3 cellular contexts compared by ENCODE assay signal in genomic region chr15:67969892-67970291, GRCh38.
A peak's percentile ranks its signal among the peaks of the same experiment; 100 is the strongest.
TF ChIP-seq lines count a peak whose summit lies in the region.

No MANE protein-coding gene starts in this region.

TF ChIP-seq in A549, 52 proteins besides CTCF, POLR2A, EP300 and RAD21:
- TF ChIP-seq E2F6 (IDR thresholded peaks at IDR 0.05; ENCODE audit: borderline replicate concordance, low read depth), result no peak
- TF ChIP-seq MAFK (IDR thresholded peaks at IDR 0.05; ENCODE audit: partially characterized antibody), result peak; percentile 97

TF ChIP-seq in IMR-90, 13 proteins besides CTCF, POLR2A, EP300 and RAD21:
- TF ChIP-seq ELK1 (IDR thresholded peaks at IDR 0.05; ENCODE audit: borderline replicate concordance, low read depth, low read length), result no peak
- peak; percentile 92 for TF ChIP-seq MAFK (IDR thresholded peaks at IDR 0.05; ENCODE audit: low read depth, low read length)
- no peak for TF ChIP-seq RCOR1 (IDR thresholded peaks at IDR 0.05; ENCODE audit: insufficient replicate concordance, low read length)
- no peak for TF ChIP-seq FOS (IDR thresholded peaks at IDR 0.05; ENCODE audit: low read depth, low read length)
TF ChIP-seq in IMR-90: peak in this region for 1.

TF ChIP-seq in K562, 482 proteins besides CTCF, POLR2A, EP300 and RAD21:
- TF ChIP-seq ZNF316 (IDR thresholded peaks at IDR 0.05) (peak; percentile 90), POLR3G (IDR thresholded peaks at IDR 0.05; ENCODE audit: extremely low read depth, insufficient read length, insufficient replicate concordance) (no peak), HNRNPUL1 (IDR thresholded peaks at IDR 0.05; ENCODE audit: low read length) (no peak), CBX3 (IDR thresholded peaks at IDR 0.05; ENCODE audit: borderline replicate concordance in 1 of 2, low read length in 2 of 2) (no peak), HMGN3 (IDR thresholded peaks at IDR 0.05; ENCODE audit: borderline replicate concordance, extremely low read depth, insufficient read length, low read depth, low read length) (no peak), EGR1 (conservative IDR thresholded peaks at IDR 0.05) (no peak), ZBTB2 (IDR thresholded peaks at IDR 0.05) (no peak), MAFK (IDR thresholded peaks at IDR 0.05; ENCODE audit: low read length) (peak; percentile 89), C11orf30 (IDR thresholded peaks at IDR 0.05; ENCODE audit: low read depth) (peak; percentile 84), ATF1 (CRISPR knock-in tag; IDR thresholded peaks at IDR 0.05) (no peak), ATF1 (tag; IDR thresholded peaks at IDR 0.05) (no peak), TBL1XR1 (IDR thresholded peaks at IDR 0.05; ENCODE audit: low read length in 2 of 2) (no peak), MAFF (IDR thresholded peaks at IDR 0.05; ENCODE audit: low read length) (peak; percentile 89), ESRRB (CRISPR knock-in tag; IDR thresholded peaks at IDR 0.05; ENCODE audit: borderline replicate concordance) (no peak), FOXJ3 (CRISPR knock-in tag; IDR thresholded peaks at IDR 0.05) (no peak), ZNF609 (CRISPR knock-in tag; IDR thresholded peaks at IDR 0.05; ENCODE audit: borderline replicate concordance) (no peak), RBM34 (IDR thresholded peaks at IDR 0.05; ENCODE audit: borderline replicate concordance, insufficient read depth, low read length) (no peak), DEAF1 (CRISPR knock-in tag; IDR thresholded peaks at IDR 0.05) (no peak), SREBF1 (IDR thresholded peaks at IDR 0.05; ENCODE audit: borderline replicate concordance, low read depth, low read length) (no peak), KAT7 (CRISPR knock-in tag; IDR thresholded peaks at IDR 0.05; ENCODE audit: borderline replicate concordance) (no peak), MAFG (tag; conservative IDR thresholded peaks at IDR 0.05) (peak; percentile 77), ZNF696 (CRISPR knock-in tag; conservative IDR thresholded peaks at IDR 0.05) (no peak), SIN3A (IDR thresholded peaks at IDR 0.05; ENCODE audit: borderline replicate concordance in 2 of 2, control insufficient read depth in 1 of 2, low read depth in 2 of 2, low read length in 2 of 2) (no peak), ZNF41 (CRISPR knock-in tag; conservative IDR thresholded peaks at IDR 0.05) (no peak), NELFE (IDR thresholded peaks at IDR 0.05; ENCODE audit: insufficient read depth, insufficient read length) (no peak), HLTF (IDR thresholded peaks at IDR 0.05) (no peak), ATF3 (IDR thresholded peaks at IDR 0.05) (no peak), ATF3 (CRISPR knock-in tag; conservative IDR thresholded peaks at IDR 0.05) (no peak), POLR2G (IDR thresholded peaks at IDR 0.05; ENCODE audit: low read depth, low read length) (no peak), CEBPZ (IDR thresholded peaks at IDR 0.05; ENCODE audit: borderline replicate concordance, low read depth, low read length) (no peak), EZH2 (IDR thresholded peaks at IDR 0.05; ENCODE audit: borderline replicate concordance, low read depth, low read length) (no peak), ARID3B (CRISPR knock-in tag; IDR thresholded peaks at IDR 0.05; ENCODE audit: borderline replicate concordance) (no peak), UBTF (IDR thresholded peaks at IDR 0.05; ENCODE audit: borderline replicate concordance in 1 of 2, low read depth in 2 of 2, low read length in 2 of 2) (no peak), KAT8 (IDR thresholded peaks at IDR 0.05; ENCODE audit: low read depth) (no peak)
